Comparison of ENCODE assay signal across 25 cellular contexts in genomic region chr5:174764309-174764708, GRCh38. TPM values are rescaled to one million over a fixed set of nuclear protein-coding genes. Genes with fewer than 3 reads are reported as not detected.
"Had no signal": no experiment of that assay in that cellular context is flagged by ENCODE, and none has a peak within 500 bp of the region (broad histone marks: within the 10 kb centered on the region; RNA-seq: fewer than 3 reads in every experiment).

No MANE protein-coding gene starts in this region.

- H3K36me3 ChIP-seq: left lung, lower lobe of right lung, right atrium auricular region, right lobe of liver, stomach, thyroid gland, transverse colon, uterus had no signal

- H3K9me3 ChIP-seq: left lung, lower lobe of right lung, right atrium auricular region, right lobe of liver, stomach, testis, thyroid gland, transverse colon, uterus had no signal

- H3K9ac ChIP-seq: parathyroid adenoma had no signal

- ATAC-seq: left colon; left lung; lower lobe of right lung; naive thymus-derived CD8-positive, alpha-beta T cell; stimulated activated naive B cell treated with anti-CD40 and anti-IgM and Interleukin-4, amounts not matched to agents 10 μg/mL and 1 μg/mL and 100 μg/mL, for 72 hours; stimulated activated naive CD8-positive, alpha-beta T cell treated with anti-CD3 and anti-CD28 coated beads, Interleukin-15, Interleukin-2, amounts not matched to agents 100 U/mL and 50 U/mL, for 24 hours had no signal

- H3K79me2 ChIP-seq: parathyroid adenoma had no signal

- H3K4me1 ChIP-seq: left lung, lower lobe of right lung, parathyroid adenoma, right atrium auricular region, right lobe of liver, stomach, testis, thyroid gland, transverse colon, uterus had no signal

- FAIRE-seq: islet of Langerhans, kidney had no signal

- H3K4me2 ChIP-seq: smooth muscle cell had no signal

- H3K4me3 ChIP-seq: left lung, lower lobe of right lung, right atrium auricular region, right lobe of liver, smooth muscle cell, stomach, testis, thyroid gland, transverse colon, uterus had no signal

- H2AFZ ChIP-seq: parathyroid adenoma had no signal

- H3K27me3 ChIP-seq: right atrium auricular region, right lobe of liver, testis, thyroid gland, transverse colon, uterus had no signal

- DNase-seq: hypothalamus; immature natural killer cell; kidney; left colon; lower lobe of right lung; mammary epithelial cell; mesenchymal stem cell; naive thymus-derived CD8-positive, alpha-beta T cell; nucleus accumbens; right lobe of liver; stimulated activated CD4-positive, alpha-beta T cell treated with anti-CD3 and anti-CD28 coated beads, Interleukin-1b, Interleukin-23, amount 100 ng/mL, for 48 hours; stimulated activated CD4-positive, alpha-beta T cell treated with anti-CD3 and anti-CD28 coated beads, Interleukin-2, amount 100 ng/mL, for 48 hours; stimulated activated naive B cell treated with anti-CD40 and anti-IgM and Interleukin-4, amounts not matched to agents 10 μg/mL and 1 μg/mL and 100 μg/mL, for 72 hours; stimulated activated naive CD8-positive, alpha-beta T cell treated with anti-CD3 and anti-CD28 coated beads, Interleukin-15, Interleukin-2, amounts not matched to agents 100 U/mL and 50 U/mL, for 24 hours; stomach; testis; thyroid gland; transverse colon; uterus had no signal

- H3K27ac ChIP-seq: left lung, lower lobe of right lung, parathyroid adenoma, right atrium auricular region, right lobe of liver, stomach, testis, thyroid gland, transverse colon, uterus had no signal

RNA-seq across cellular contexts. Expression of gene MSX2, which starts 39.9 kb away (rescaled TPM):
- total RNA-seq: naive thymus-derived CD8-positive, alpha-beta T cell; right lobe of liver; skeletal muscle tissue had no signal
- polyA plus RNA-seq: immature natural killer cell; naive thymus-derived CD8-positive, alpha-beta T cell had no signal
